1 cellular context compared by ENCODE assay signal in genomic region chr19:35380450-35381124, GRCh38.
A peak's percentile ranks its signal among the peaks of the same experiment; 100 is the strongest.
TF ChIP-seq lines count a peak whose summit lies in the region.

No MANE protein-coding gene starts in this region.

TF ChIP-seq in HepG2, 621 proteins besides CTCF, POLR2A, EP300 and RAD21 (continued from another document and continues in another):
- TF ChIP-seq AHDC1 (CRISPR knock-in tag; IDR thresholded peaks at IDR 0.05; ENCODE audit: borderline replicate concordance) (peak; percentile 85; the same call in 1 of the 2 replicates), TBP (CRISPR knock-in tag; IDR thresholded peaks at IDR 0.05) (no peak), TCF12 (IDR thresholded peaks at IDR 0.05) (no peak), TCF12 (CRISPR knock-in tag; IDR thresholded peaks at IDR 0.05) (no peak), ZNF550 (CRISPR knock-in tag; IDR thresholded peaks at IDR 0.05; ENCODE audit: borderline replicate concordance) (no peak), SATB2 (CRISPR knock-in tag; IDR thresholded peaks at IDR 0.05) (no peak), ZMYM2 (CRISPR knock-in tag; IDR thresholded peaks at IDR 0.05) (no peak), HOXA5 (CRISPR knock-in tag; IDR thresholded peaks at IDR 0.05) (no peak), HMGA1 (CRISPR knock-in tag; conservative IDR thresholded peaks at IDR 0.05) (no peak), SAP130 (CRISPR knock-in tag; IDR thresholded peaks at IDR 0.05; ENCODE audit: low read depth) (peak; percentile 86), ZNF18 (CRISPR knock-in tag; IDR thresholded peaks at IDR 0.05; ENCODE audit: insufficient replicate concordance) (peak; percentile 84), ISX (CRISPR knock-in tag; conservative IDR thresholded peaks at IDR 0.05) (no peak), SOX5 (CRISPR knock-in tag; IDR thresholded peaks at IDR 0.05; ENCODE audit: borderline replicate concordance) (peak; percentile 77; the same call in 1 of the 2 replicates), KIAA2018 (CRISPR knock-in tag; IDR thresholded peaks at IDR 0.05; ENCODE audit: borderline replicate concordance) (no peak), PHF21A (CRISPR knock-in tag; IDR thresholded peaks at IDR 0.05) (peak; percentile 51; the same call in 1 of the 2 replicates), MNT (IDR thresholded peaks at IDR 0.05) (no peak), ZBTB8A (CRISPR knock-in tag; IDR thresholded peaks at IDR 0.05; ENCODE audit: borderline replicate concordance, low read depth) (no peak), CENPX (CRISPR knock-in tag; IDR thresholded peaks at IDR 0.05) (no peak), PRDM15 (CRISPR knock-in tag; IDR thresholded peaks at IDR 0.05) (no peak), MXD3 (CRISPR knock-in tag; IDR thresholded peaks at IDR 0.05) (peak; percentile 32; the same call in 1 of the 2 replicates), IKZF5 (CRISPR knock-in tag; IDR thresholded peaks at IDR 0.05) (peak; percentile 85), SNAI1 (CRISPR knock-in tag; IDR thresholded peaks at IDR 0.05; ENCODE audit: borderline replicate concordance) (no peak), NR1H2 (CRISPR knock-in tag; IDR thresholded peaks at IDR 0.05; ENCODE audit: borderline replicate concordance, low read depth) (no peak), REL (CRISPR knock-in tag; conservative IDR thresholded peaks at IDR 0.05) (no peak), NR3C1 (CRISPR knock-in tag; IDR thresholded peaks at IDR 0.05) (no peak), CHCHD3 (CRISPR knock-in tag; IDR thresholded peaks at IDR 0.05) (no peak), EHMT2 (IDR thresholded peaks at IDR 0.05; ENCODE audit: borderline replicate concordance, low read depth, low read length) (peak; percentile 69; the same call in 1 of the 2 replicates), RNF2 (conservative IDR thresholded peaks at IDR 0.05; ENCODE audit: low read depth) (no peak), ZBTB3 (CRISPR knock-in tag; IDR thresholded peaks at IDR 0.05; ENCODE audit: borderline replicate concordance, low read depth) (no peak), ZNF713 (CRISPR knock-in tag; IDR thresholded peaks at IDR 0.05) (no peak), PBX2 (CRISPR knock-in tag; IDR thresholded peaks at IDR 0.05) (no peak)
